Comparison of ENCODE assay signal across 15 cellular contexts in the genomic region with DNA sequence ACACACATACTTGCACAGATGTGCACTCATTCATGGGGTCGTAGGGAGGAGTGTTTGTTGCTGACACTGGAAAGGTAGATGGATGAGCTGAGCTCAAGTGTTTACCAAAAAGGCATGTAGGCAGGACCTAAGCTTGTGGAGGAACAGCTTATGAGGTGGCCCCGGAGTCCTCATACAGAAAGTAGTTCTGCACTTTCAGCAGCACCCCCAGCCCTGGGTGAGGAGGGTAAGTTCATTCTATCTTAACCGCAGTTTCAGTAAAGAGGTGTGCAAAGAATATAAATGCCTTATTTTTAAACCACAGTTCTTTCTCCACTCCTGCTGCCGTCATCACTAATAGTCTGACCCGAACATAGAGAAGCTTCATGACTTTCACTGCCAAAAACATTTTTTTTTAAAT.
"Had no signal": no experiment of that assay in that cellular context is flagged by ENCODE, and none has a peak within 500 bp of the region (broad histone marks: within the 10 kb centered on the region; RNA-seq: fewer than 3 reads in every experiment).

No MANE protein-coding gene starts in this region.

- H3K4me3 ChIP-seq: heart left ventricle, spleen, tibial artery, upper lobe of left lung, vagina had no signal

- H3K4me3 Mint-ChIP-seq: naive thymus-derived CD4-positive, alpha-beta T cell; neural crest cell had no signal

- H3K9me3 ChIP-seq: tibial artery, upper lobe of left lung, vagina had no signal

- ATAC-seq: esophagus mucosa; heart left ventricle; left colon; left ventricle myocardium superior; naive thymus-derived CD4-positive, alpha-beta T cell; sciatic nerve had no signal

- DNase-seq: effector memory CD4-positive, alpha-beta T cell; heart left ventricle; hippocampal formation; left colon; left ventricle myocardium superior; naive thymus-derived CD4-positive, alpha-beta T cell; posterior cingulate gyrus; spleen; stimulated activated naive CD4-positive, alpha-beta T cell treated with Interleukin-2 at 50 U/mL for 16 hours; tibial artery; upper lobe of left lung had no signal

- H3K4me1 ChIP-seq: heart left ventricle, spleen, tibial artery, upper lobe of left lung, vagina had no signal

- H3K4me1 Mint-ChIP-seq: neural crest cell had no signal

- H3K27ac Mint-ChIP-seq: naive thymus-derived CD4-positive, alpha-beta T cell had no signal

- H3K36me3 ChIP-seq: heart left ventricle, spleen, tibial artery, upper lobe of left lung, vagina had no signal

- H3K27me3 ChIP-seq: heart left ventricle, spleen, tibial artery, upper lobe of left lung, vagina had no signal

- H3K27ac ChIP-seq: heart left ventricle, spleen, tibial artery, upper lobe of left lung, vagina had no signal
